10 cellular contexts compared by ENCODE assay signal in the genomic region with DNA sequence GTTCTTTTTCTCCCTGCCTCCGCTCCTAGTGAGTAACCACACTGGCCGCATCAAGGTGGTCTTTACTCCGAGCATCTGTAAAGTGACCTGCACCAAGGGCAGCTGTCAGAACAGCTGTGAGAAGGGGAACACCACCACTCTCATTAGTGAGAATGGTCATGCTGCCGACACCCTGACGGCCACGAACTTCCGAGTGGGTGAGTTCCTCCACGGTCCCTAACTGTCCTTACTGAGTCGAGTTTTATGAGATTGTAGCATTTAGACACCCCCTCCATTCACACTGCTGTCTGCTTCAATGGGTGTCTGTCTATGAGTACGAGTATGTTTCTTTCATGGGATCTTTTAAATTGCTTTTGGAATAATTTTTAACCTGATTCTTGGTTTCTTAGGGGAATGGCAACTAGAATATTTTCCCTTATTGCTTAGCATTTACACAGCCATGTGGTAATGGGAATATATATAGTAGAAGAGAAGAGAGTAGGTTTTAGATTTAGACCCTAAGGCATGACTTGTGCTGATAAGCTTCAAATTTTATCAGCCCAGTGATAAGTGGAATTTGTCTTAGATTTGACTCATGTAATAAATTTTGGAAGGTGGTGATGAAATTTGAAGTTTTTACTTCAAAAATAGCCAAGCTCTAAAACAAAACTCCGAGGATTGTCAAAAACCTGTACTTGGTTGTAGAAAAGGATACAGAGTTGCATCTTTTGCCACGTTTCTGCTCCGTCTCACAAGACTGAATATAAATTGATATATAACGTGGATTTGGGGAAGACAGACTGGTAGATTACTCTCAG.
DNase-seq lines count a peak whose midpoint lies in the region; ATAC-seq and TF ChIP-seq lines count a peak whose summit lies in the region.
"Had no signal": no experiment of that assay in that cellular context is flagged by ENCODE, and none has a peak within 500 bp of the region (broad histone marks: within the 10 kb centered on the region; RNA-seq: fewer than 3 reads in every experiment).

No MANE protein-coding gene starts in this region.

- POLR2A ChIA-PET in PC-9 (lab: Charles Lee; ENCODE audit: unreplicated experiment) = no interaction called here

- no peak overlapping the region for H3K4me3 ChIP-seq in PC-9
- H3K4me3 ChIP-seq in choroid plexus epithelial cell (ENCODE audit: low read depth, low read length) = peak overlapping the region; percentile 70
- peak overlapping the region; percentile 33 for H3K4me3 ChIP-seq in lower lobe of right lung
- peak overlapping the region; percentile 78 for H3K4me3 ChIP-seq in thoracic aorta

- H2AFZ ChIP-seq in PC-9 = no peak overlapping the region

- H3K4me1 ChIP-seq in PC-9 (replicated peaks; ENCODE audit: insufficient read depth) (no peaks in the 10 kb centered on the region), lower lobe of right lung (peaks cover 16% of the 10 kb centered on the region), thoracic aorta (ENCODE audit: control insufficient read depth in 1 of 2, low read depth in 2 of 2) (peaks cover 19 to 62% of the 10 kb centered on the region in 2 donors)

- TF ChIP-seq CTCF in PC-9 (conservative IDR thresholded peaks at IDR 0.05) (no peak), choroid plexus epithelial cell (conservative IDR thresholded peaks at IDR 0.05; ENCODE audit: low read depth, low read length) (no peak), lower lobe of right lung (IDR thresholded peaks at IDR 0.05) (no peak), thoracic aorta (IDR thresholded peaks at IDR 0.05) (no peak)

- H4K20me1 ChIP-seq in PC-9 (ENCODE audit: insufficient read depth) = no peaks in the 10 kb centered on the region

- CTCF ChIA-PET in PC-9 (lab: Charles Lee) = interaction anchor here (0.8 kb wide), 1 partner anchor 13 kb away, joined by 3 read pairs; no protein-coding TSS in a partner anchor

- DNase-seq in PC-9 (no peak), choroid plexus epithelial cell (ENCODE audit: low read depth) (peak; percentile 70), lower lobe of right lung (no peak), thoracic aorta (ENCODE audit: low spot score) (no peak)
- no peak for DNase-seq in activated CD4-positive, alpha-beta T cell treated with anti-CD3 and anti-CD28 coated beads, Interleukin-2, amount 50 U/mL, for 1 hour
- DNase-seq: activated CD4-positive, alpha-beta T cell treated with anti-CD3 and anti-CD28 coated beads for 4 hours; central memory CD4-positive, alpha-beta T cell had no signal

- H3K27me3 ChIP-seq in PC-9 (ENCODE audit: insufficient read depth, low read depth) = no peaks in the 10 kb centered on the region
- H3K27me3 ChIP-seq in lower lobe of right lung (ENCODE audit: low read depth) = no peaks in the 10 kb centered on the region
- no peaks in the 10 kb centered on the region for H3K27me3 ChIP-seq in thoracic aorta (replicated peaks; ENCODE audit: insufficient read depth)

- H3K9me3 ChIP-seq in PC-9 (ENCODE audit: insufficient read depth, low read depth) = no peaks in the 10 kb centered on the region
- H3K9me3 ChIP-seq in lower lobe of right lung = no peaks in the 10 kb centered on the region
- H3K9me3 ChIP-seq in thoracic aorta = no peaks in the 10 kb centered on the region

- intact Hi-C loops in PC-9 (cut with micrococcal nuclease; ENCODE audit: unreplicated experiment) = no loop called here
- intact Hi-C loops in lower lobe of right lung (cut with DNase I) = no loop called here

- H3K79me2 ChIP-seq in PC-9 (ENCODE audit: low read depth) = no peaks in the 10 kb centered on the region

- no peaks in the 10 kb centered on the region for H3K9me2 ChIP-seq in PC-9 (ENCODE audit: insufficient read depth)

- H3K4me2 ChIP-seq in PC-9 = peak overlapping the region; percentile 11; the same call in 1 of the 2 replicates

- H3K27ac ChIP-seq in PC-9 = no peak overlapping the region
- peak overlapping the region; percentile 79 for H3K27ac ChIP-seq in lower lobe of right lung
- peak overlapping the region; percentile 95 to 98 for H3K27ac ChIP-seq in thoracic aorta

- no peaks in the 10 kb centered on the region for H3F3A ChIP-seq in PC-9 (ENCODE audit: insufficient read depth, low read depth)

- ATAC-seq in lower lobe of right lung = peak; percentile 40
- no peak for ATAC-seq in thoracic aorta (ENCODE audit: insufficient number of reproducible peaks, low FRiP score, low read depth)
- no peak for ATAC-seq in GM21360 (IDR thresholded peaks at IDR 0.05; ENCODE audit: unreplicated experiment)
- no peak for ATAC-seq in HG03565 (IDR thresholded peaks at IDR 0.05; ENCODE audit: unreplicated experiment)
- ATAC-seq in HG03439 (IDR thresholded peaks at IDR 0.05; ENCODE audit: unreplicated experiment) = no peak

- BruUV-seq in PC-9 (replicated peaks; lab: Mats Ljungman, UMichigan) = no TSS peak

- H3K36me3 ChIP-seq in PC-9 (ENCODE audit: low read depth) (no peaks in the 10 kb centered on the region), lower lobe of right lung (no peaks in the 10 kb centered on the region), thoracic aorta (no peaks in the 10 kb centered on the region)

Comparison
In these comparisons a context has a peak if more than half of its experiments do, and no peak if none do; other contexts are left out.
1. ATAC-seq: peak in lower lobe of right lung (2 of 2); none in thoracic aorta (single experiment), GM21360 (single experiment), HG03565 (single experiment) and HG03439 (single experiment).